Comparison of ENCODE assay signal across 9 cellular contexts in genomic region chr3:156643729-156644389, GRCh38. TPM values are rescaled to one million over a fixed set of nuclear protein-coding genes. Genes with fewer than 3 reads are reported as not detected.
A peak's percentile ranks its signal among the peaks of the same experiment; 100 is the strongest.
DNase-seq lines count a peak whose midpoint lies in the region; ATAC-seq and TF ChIP-seq lines count a peak whose summit lies in the region.
"Had no signal": no experiment of that assay in that cellular context is flagged by ENCODE, and none has a peak within 500 bp of the region (broad histone marks: within the 10 kb centered on the region; RNA-seq: fewer than 3 reads in every experiment).

No MANE protein-coding gene starts in this region.

- peaks cover 11% of the 10 kb centered on the region for H3K4me1 ChIP-seq in ACC112 (ENCODE audit: control insufficient read depth, insufficient read depth, low read length, unreplicated experiment)
- H3K4me1 ChIP-seq in fibroblast of lung (ENCODE audit: control insufficient read depth, extremely low read depth, insufficient read depth, low read length), result peaks cover 3% of the 10 kb centered on the region
- H3K4me1 ChIP-seq in ascending aorta, result no peaks in the 10 kb centered on the region
- H3K4me1 ChIP-seq: right lobe of liver had no signal

- no peaks in the 10 kb centered on the region for H3K9me3 ChIP-seq in fibroblast of lung (ENCODE audit: control insufficient read depth, insufficient read depth, low read depth, low read length)
- H3K9me3 ChIP-seq in ascending aorta, result no peaks in the 10 kb centered on the region
- H3K9me3 ChIP-seq: right lobe of liver had no signal

- H2AFZ ChIP-seq in ACC112 (ENCODE audit: low read length, unreplicated experiment) (peak overlapping the region; percentile 30), fibroblast of lung (ENCODE audit: low read length) (peak overlapping the region; percentile 4)

- 0 out of 2 replicates have a peak, but pooled peaks cover 3% of the 10 kb centered on the region for H3K36me3 ChIP-seq in ACC112 (ENCODE audit: insufficient read depth, low read length)
- no peaks in the 10 kb centered on the region for H3K36me3 ChIP-seq in fibroblast of lung (ENCODE audit: control insufficient read depth, insufficient read depth, low read length)
- no peaks in the 10 kb centered on the region for H3K36me3 ChIP-seq in ascending aorta
- H3K36me3 ChIP-seq: right lobe of liver had no signal

- H3K4me2 ChIP-seq in fibroblast of lung (ENCODE audit: extremely low read depth, insufficient read depth, low read length), result no peak overlapping the region

- no peaks in the 10 kb centered on the region for H3K27me3 ChIP-seq in ACC112 (ENCODE audit: insufficient read depth, low read length)
- H3K27me3 ChIP-seq in fibroblast of lung (ENCODE audit: control insufficient read depth, insufficient read depth, low read length), result peaks cover 2% of the 10 kb centered on the region
- no peaks in the 10 kb centered on the region for H3K27me3 ChIP-seq in ascending aorta
- H3K27me3 ChIP-seq: right lobe of liver had no signal

- peaks cover 17% of the 10 kb centered on the region for H3K4me1 Mint-ChIP-seq in stimulated activated naive CD8-positive, alpha-beta T cell treated with anti-CD3 and anti-CD28 coated beads, Interleukin-15, amount 100 ng/mL, for 72 hours

- ATAC-seq in GM18870 (IDR thresholded peaks at IDR 0.05; ENCODE audit: unreplicated experiment) (peak; percentile 86), HG03039 (IDR thresholded peaks at IDR 0.05; ENCODE audit: unreplicated experiment) (peak; percentile 65)
- ATAC-seq in stimulated activated naive CD8-positive, alpha-beta T cell treated with anti-CD3 and anti-CD28 coated beads, Interleukin-15, amount 100 ng/mL, for 72 hours, result peak; percentile 90

- peak overlapping the region; percentile 45 to 67 for H3K4me3 Mint-ChIP-seq in stimulated activated naive CD8-positive, alpha-beta T cell treated with anti-CD3 and anti-CD28 coated beads, Interleukin-15, amount 100 ng/mL, for 72 hours

- H3K4me3 ChIP-seq in ACC112 (ENCODE audit: low read depth, low read length), result no peak overlapping the region
- no peak overlapping the region for H3K4me3 ChIP-seq in fibroblast of lung (replicated peaks in 1 of 4; ENCODE audit: control extremely low read depth in 1 of 4, insufficient read depth in 1 of 4, low read depth in 3 of 4, low read length in 4 of 4)
- peak overlapping the region in 1 of 2 donors; percentile 35 for H3K4me3 ChIP-seq in ascending aorta
- H3K4me3 ChIP-seq: right lobe of liver had no signal

- H3K9me3 Mint-ChIP-seq in stimulated activated naive CD8-positive, alpha-beta T cell treated with anti-CD3 and anti-CD28 coated beads, Interleukin-15, amount 100 ng/mL, for 72 hours, result peaks cover 0 to 5% of the 10 kb centered on the region in 2 donors

- H3K79me2 ChIP-seq in ACC112 (ENCODE audit: control insufficient read depth, insufficient read depth, low read length, unreplicated experiment), result no peaks in the 10 kb centered on the region
- no peaks in the 10 kb centered on the region for H3K79me2 ChIP-seq in fibroblast of lung (ENCODE audit: control insufficient read depth, insufficient read depth, low read length)

- H4K20me1 ChIP-seq in fibroblast of lung (ENCODE audit: control insufficient read depth, extremely low read depth, insufficient read depth, low read length), result no peaks in the 10 kb centered on the region

- H3K27ac Mint-ChIP-seq in stimulated activated naive CD8-positive, alpha-beta T cell treated with anti-CD3 and anti-CD28 coated beads, Interleukin-15, amount 100 ng/mL, for 72 hours, result peak overlapping the region; percentile 6 to 90

- DNase-seq in SKM-1 treated with dmso at 0.1 percent for 144 hours (lab: John Stamatoyannopoulos, UW; ENCODE audit: unreplicated experiment), result peak; percentile 90
- peak; percentile 27 to 44 for DNase-seq in fibroblast of lung (ENCODE audit: low read depth in 2 of 2)
- peak; percentile 36 to 39 for DNase-seq in stimulated activated naive CD8-positive, alpha-beta T cell treated with anti-CD3 and anti-CD28 coated beads, Interleukin-15, amount 100 ng/mL, for 72 hours
- DNase-seq in ascending aorta (ENCODE audit: low spot score in 2 of 2), result no peak
- DNase-seq in NCI-H1105 (lab: John Stamatoyannopoulos, UW), result no peak
- DNase-seq: right lobe of liver had no signal

- peaks cover 8% of the 10 kb centered on the region for H3K27me3 Mint-ChIP-seq in stimulated activated naive CD8-positive, alpha-beta T cell treated with anti-CD3 and anti-CD28 coated beads, Interleukin-15, amount 100 ng/mL, for 72 hours

- intact Hi-C loops in ascending aorta (cut with DNase I), result no loop called here

- no peak for TF ChIP-seq CTCF in fibroblast of lung (conservative IDR thresholded peaks at IDR 0.05 in 1 of 2, IDR thresholded peaks at IDR 0.05 in 1 of 2; ENCODE audit: low read depth in 1 of 2, low read length in 2 of 2)
- no peak for TF ChIP-seq CTCF in ascending aorta (IDR thresholded peaks at IDR 0.05)

- no peak overlapping the region for H3K9ac ChIP-seq in fibroblast of lung (ENCODE audit: insufficient read depth, low read length)

- H3K27ac ChIP-seq in ACC112 (ENCODE audit: low read depth, low read length), result no peak overlapping the region
- H3K27ac ChIP-seq in fibroblast of lung (ENCODE audit: insufficient read depth, low read length), result no peak overlapping the region
- H3K27ac ChIP-seq in ascending aorta, result no peak overlapping the region
- H3K27ac ChIP-seq: right lobe of liver had no signal

RNA-seq across cellular contexts. Expression of gene TIPARP, which starts 30.5 kb away (rescaled TPM):
- total RNA-seq in fibroblast of lung (15.9 and 22.1 TPM in 2 replicates), ascending aorta (7.2 TPM)
- 8.6 and 11.8 TPM in 2 replicates for polyA plus RNA-seq in fibroblast of lung
- polyA plus RNA-seq in fibroblast of lung (2012), result 7.7 and 10.8 TPM in 2 replicates
- 5.3 and 9.9 TPM in 2 replicates for polyA minus RNA-seq in fibroblast of lung (ENCODE audit: low replicate concordance)

Comparison
In these comparisons a context has a peak if more than half of its experiments do, and no peak if none do; other contexts are left out.
1. DNase-seq: peak in SKM-1 treated with dmso at 0.1 percent for 144 hours (single experiment), fibroblast of lung (2 of 2) and stimulated activated naive CD8-positive, alpha-beta T cell treated with anti-CD3 and anti-CD28 coated beads, Interleukin-15, amount 100 ng/mL, for 72 hours (2 of 2); none in ascending aorta (0 of 2) and NCI-H1105 (single experiment).
2. Peak in every context shown above with its lines, with median percentiles within 50 percentile points of each other: ATAC-seq.